ENCODE assay signal across 1 cellular context in the genomic region with DNA sequence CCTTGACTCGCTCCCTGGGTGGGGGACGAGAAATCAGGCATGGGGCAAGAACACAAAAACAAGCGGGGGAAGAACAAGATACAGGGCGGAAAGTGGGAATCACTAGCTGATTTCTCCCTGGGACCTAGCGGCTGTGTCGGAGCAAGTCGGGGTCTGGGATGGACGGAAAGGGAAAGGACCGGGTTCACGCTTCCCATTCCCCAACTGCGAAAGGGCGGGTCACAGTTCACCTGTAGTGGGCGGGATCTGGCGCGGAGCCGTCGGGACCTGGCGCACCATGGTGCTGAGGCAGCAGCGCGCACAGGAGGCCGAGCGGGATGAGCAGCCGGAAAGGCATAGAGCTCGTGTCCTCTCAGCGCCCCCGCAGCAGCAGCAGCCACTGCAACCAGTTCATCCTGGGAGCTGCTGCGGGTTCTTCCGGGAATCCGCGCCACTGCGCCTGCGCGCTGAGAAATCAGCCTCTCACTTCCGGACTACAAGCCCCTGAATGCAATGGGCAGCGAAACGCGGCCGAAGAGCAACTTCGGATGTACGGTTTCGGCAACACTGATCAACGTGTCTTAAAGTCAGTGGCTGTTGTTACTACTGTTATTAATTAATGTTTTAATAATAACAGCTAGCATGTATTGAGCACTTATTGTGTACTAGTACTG.
A peak's percentile ranks its signal among the peaks of the same experiment; 100 is the strongest.
TF ChIP-seq lines count a peak whose summit lies in the region.

A gene with protein sequence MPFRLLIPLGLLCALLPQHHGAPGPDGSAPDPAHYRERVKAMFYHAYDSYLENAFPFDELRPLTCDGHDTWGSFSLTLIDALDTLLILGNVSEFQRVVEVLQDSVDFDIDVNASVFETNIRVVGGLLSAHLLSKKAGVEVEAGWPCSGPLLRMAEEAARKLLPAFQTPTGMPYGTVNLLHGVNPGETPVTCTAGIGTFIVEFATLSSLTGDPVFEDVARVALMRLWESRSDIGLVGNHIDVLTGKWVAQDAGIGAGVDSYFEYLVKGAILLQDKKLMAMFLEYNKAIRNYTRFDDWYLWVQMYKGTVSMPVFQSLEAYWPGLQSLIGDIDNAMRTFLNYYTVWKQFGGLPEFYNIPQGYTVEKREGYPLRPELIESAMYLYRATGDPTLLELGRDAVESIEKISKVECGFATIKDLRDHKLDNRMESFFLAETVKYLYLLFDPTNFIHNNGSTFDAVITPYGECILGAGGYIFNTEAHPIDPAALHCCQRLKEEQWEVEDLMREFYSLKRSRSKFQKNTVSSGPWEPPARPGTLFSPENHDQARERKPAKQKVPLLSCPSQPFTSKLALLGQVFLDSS (minus strand): TSS at position 415 of the 653 bp plus-strand sequence. CDS start 78 bp downstream, at position 337.

TF ChIP-seq in K562, 482 proteins besides CTCF, POLR2A, EP300 and RAD21 (continued from another document and continues in another):
- TF ChIP-seq, protein P1, sequence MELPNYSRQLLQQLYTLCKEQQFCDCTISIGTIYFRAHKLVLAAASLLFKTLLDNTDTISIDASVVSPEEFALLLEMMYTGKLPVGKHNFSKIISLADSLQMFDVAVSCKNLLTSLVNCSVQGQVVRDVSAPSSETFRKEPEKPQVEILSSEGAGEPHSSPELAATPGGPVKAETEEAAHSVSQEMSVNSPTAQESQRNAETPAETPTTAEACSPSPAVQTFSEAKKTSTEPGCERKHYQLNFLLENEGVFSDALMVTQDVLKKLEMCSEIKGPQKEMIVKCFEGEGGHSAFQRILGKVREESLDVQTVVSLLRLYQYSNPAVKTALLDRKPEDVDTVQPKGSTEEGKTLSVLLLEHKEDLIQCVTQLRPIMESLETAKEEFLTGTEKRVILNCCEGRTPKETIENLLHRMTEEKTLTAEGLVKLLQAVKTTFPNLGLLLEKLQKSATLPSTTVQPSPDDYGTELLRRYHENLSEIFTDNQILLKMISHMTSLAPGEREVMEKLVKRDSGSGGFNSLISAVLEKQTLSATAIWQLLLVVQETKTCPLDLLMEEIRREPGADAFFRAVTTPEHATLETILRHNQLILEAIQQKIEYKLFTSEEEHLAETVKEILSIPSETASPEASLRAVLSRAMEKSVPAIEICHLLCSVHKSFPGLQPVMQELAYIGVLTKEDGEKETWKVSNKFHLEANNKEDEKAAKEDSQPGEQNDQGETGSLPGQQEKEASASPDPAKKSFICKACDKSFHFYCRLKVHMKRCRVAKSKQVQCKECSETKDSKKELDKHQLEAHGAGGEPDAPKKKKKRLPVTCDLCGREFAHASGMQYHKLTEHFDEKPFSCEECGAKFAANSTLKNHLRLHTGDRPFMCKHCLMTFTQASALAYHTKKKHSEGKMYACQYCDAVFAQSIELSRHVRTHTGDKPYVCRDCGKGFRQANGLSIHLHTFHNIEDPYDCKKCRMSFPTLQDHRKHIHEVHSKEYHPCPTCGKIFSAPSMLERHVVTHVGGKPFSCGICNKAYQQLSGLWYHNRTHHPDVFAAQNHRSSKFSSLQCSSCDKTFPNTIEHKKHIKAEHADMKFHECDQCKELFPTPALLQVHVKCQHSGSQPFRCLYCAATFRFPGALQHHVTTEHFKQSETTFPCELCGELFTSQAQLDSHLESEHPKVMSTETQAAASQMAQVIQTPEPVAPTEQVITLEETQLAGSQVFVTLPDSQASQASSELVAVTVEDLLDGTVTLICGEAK (IDR thresholded peaks at IDR 0.05): peak; percentile 64
- TF ChIP-seq, protein P1 (CRISPR knock-in tag; IDR thresholded peaks at IDR 0.05): no peak
- TF ChIP-seq TAL1 (IDR thresholded peaks at IDR 0.05) (no peak), SUPT5H (IDR thresholded peaks at IDR 0.05) (peak; percentile 76), ESRRA (IDR thresholded peaks at IDR 0.05; ENCODE audit: borderline replicate concordance, low read depth) (peak; percentile 54; the same call in 1 of the 2 replicates), NR2F6 (CRISPR knock-in tag; IDR thresholded peaks at IDR 0.05) (no peak), ZNF23 (CRISPR knock-in tag; IDR thresholded peaks at IDR 0.05) (no peak), ZNF134 (CRISPR knock-in tag; conservative IDR thresholded peaks at IDR 0.05) (no peak), MECOM (CRISPR knock-in tag; IDR thresholded peaks at IDR 0.05) (0 out of 2 replicates have a peak, but pooled peaks have one; percentile 32), CC2D1A (IDR thresholded peaks at IDR 0.05) (no peak), U2AF2 (optimal IDR thresholded peaks at IDR 0.05; ENCODE audit: low read depth, low read length) (no peak), ARID1B (IDR thresholded peaks at IDR 0.05) (no peak), ZNF408 (CRISPR knock-in tag; IDR thresholded peaks at IDR 0.05; ENCODE audit: low read depth) (no peak), CBFA2T2 (conservative IDR thresholded peaks at IDR 0.05) (no peak), ZBED1 (IDR thresholded peaks at IDR 0.05) (0 out of 2 replicates have a peak, but pooled peaks have one; percentile 46), RFX5 (IDR thresholded peaks at IDR 0.05; ENCODE audit: low read depth, low read length) (no peak), PHF20 (IDR thresholded peaks at IDR 0.05; ENCODE audit: partially characterized antibody) (peak; percentile 74)
- TF ChIP-seq, protein P2, sequence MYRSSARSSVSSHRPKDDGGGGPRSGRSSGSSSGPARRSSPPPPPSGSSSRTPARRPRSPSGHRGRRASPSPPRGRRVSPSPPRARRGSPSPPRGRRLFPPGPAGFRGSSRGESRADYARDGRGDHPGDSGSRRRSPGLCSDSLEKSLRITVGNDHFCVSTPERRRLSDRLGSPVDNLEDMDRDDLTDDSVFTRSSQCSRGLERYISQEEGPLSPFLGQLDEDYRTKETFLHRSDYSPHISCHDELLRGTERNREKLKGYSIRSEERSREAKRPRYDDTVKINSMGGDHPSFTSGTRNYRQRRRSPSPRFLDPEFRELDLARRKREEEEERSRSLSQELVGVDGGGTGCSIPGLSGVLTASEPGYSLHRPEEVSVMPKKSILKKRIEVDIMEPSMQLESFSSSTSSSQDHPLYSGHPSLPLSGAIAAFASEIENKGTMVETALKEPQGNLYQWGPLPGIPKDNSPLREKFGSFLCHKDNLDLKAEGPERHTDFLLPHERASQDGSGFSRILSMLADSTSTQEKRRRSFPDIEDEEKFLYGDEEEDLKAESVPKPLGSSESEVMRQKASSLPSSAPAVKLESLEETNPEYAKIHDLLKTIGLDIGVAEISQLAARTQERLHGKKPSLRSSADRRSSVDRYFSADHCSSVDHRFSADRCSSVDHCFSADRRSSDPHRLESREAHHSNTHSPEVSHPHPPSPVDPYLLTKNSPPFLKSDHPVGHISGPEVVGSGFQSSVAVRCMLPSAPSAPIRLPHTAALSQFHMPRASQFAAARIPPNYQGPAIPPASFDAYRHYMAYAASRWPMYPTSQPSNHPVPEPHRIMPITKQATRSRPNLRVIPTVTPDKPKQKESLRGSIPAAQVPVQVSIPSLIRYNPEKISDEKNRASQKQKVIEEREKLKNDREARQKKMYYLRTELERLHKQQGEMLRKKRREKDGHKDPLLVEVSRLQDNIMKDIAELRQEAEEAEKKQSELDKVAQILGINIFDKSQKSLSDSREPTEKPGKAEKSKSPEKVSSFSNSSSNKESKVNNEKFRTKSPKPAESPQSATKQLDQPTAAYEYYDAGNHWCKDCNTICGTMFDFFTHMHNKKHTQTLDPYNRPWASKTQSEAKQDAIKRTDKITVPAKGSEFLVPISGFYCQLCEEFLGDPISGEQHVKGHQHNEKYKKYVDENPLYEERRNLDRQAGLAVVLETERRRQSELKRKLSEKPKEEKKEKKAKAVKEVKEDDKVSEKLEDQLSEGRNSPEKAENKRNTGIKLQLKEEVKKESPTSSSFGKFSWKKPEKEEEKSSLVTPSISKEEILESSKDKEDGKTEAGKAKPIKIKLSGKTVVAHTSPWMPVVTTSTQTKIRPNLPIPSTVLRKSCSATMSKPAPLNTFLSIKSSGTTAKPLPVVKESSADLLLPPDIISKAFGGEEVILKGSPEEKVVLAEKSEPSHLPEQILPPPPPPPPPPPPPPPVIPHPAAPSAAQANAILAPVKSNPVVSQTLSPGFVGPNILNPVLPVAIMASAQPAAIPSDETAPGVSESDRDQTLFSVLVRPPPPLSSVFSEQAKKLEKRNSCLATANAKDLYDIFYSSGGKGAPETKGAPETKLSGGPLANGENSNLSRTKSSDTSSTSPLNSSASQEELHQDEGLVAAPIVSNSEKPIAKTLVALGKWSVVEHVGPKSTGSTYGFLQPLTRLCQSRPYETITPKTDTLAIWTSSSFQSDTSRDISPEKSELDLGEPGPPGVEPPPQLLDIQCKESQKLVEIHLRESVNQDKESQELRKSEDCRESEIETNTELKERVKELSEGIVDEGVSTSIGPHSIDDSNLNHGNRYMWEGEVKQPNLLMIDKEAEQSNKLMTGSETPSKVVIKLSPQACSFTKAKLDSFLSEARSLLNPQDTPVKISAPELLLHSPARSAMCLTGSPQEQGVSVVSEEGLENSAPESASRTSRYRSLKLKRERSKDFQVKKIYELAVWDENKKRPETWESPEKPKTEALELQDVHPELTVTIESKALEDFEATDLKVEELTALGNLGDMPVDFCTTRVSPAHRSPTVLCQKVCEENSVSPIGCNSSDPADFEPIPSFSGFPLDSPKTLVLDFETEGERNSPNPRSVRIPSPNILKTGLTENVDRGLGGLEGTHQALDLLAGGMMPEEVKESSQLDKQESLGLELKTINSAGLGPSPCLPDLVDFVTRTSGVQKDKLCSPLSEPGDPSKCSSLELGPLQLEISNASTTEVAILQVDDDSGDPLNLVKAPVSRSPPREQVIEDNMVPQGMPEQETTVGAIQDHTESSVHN (IDR thresholded peaks at IDR 0.05; ENCODE audit: borderline replicate concordance in 1 of 2, low read depth in 1 of 2): no peak
- TF ChIP-seq, protein P3, sequence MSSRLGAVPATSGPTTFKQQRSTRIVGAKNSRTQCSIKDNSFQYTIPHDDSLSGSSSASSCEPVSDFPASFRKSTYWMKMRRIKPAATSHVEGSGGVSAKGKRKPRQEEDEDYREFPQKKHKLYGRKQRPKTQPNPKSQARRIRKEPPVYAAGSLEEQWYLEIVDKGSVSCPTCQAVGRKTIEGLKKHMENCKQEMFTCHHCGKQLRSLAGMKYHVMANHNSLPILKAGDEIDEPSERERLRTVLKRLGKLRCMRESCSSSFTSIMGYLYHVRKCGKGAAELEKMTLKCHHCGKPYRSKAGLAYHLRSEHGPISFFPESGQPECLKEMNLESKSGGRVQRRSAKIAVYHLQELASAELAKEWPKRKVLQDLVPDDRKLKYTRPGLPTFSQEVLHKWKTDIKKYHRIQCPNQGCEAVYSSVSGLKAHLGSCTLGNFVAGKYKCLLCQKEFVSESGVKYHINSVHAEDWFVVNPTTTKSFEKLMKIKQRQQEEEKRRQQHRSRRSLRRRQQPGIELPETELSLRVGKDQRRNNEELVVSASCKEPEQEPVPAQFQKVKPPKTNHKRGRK (tag; IDR thresholded peaks at IDR 0.05): no peak
- TF ChIP-seq, protein P4, sequence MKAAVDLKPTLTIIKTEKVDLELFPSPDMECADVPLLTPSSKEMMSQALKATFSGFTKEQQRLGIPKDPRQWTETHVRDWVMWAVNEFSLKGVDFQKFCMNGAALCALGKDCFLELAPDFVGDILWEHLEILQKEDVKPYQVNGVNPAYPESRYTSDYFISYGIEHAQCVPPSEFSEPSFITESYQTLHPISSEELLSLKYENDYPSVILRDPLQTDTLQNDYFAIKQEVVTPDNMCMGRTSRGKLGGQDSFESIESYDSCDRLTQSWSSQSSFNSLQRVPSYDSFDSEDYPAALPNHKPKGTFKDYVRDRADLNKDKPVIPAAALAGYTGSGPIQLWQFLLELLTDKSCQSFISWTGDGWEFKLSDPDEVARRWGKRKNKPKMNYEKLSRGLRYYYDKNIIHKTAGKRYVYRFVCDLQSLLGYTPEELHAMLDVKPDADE (conservative IDR thresholded peaks at IDR 0.05; ENCODE audit: control insufficient read depth, low read depth, low read length): peak; percentile 92
- TF ChIP-seq, protein P5, sequence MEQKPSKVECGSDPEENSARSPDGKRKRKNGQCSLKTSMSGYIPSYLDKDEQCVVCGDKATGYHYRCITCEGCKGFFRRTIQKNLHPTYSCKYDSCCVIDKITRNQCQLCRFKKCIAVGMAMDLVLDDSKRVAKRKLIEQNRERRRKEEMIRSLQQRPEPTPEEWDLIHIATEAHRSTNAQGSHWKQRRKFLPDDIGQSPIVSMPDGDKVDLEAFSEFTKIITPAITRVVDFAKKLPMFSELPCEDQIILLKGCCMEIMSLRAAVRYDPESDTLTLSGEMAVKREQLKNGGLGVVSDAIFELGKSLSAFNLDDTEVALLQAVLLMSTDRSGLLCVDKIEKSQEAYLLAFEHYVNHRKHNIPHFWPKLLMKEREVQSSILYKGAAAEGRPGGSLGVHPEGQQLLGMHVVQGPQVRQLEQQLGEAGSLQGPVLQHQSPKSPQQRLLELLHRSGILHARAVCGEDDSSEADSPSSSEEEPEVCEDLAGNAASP (IDR thresholded peaks at IDR 0.05): no peak
- TF ChIP-seq, protein P6, sequence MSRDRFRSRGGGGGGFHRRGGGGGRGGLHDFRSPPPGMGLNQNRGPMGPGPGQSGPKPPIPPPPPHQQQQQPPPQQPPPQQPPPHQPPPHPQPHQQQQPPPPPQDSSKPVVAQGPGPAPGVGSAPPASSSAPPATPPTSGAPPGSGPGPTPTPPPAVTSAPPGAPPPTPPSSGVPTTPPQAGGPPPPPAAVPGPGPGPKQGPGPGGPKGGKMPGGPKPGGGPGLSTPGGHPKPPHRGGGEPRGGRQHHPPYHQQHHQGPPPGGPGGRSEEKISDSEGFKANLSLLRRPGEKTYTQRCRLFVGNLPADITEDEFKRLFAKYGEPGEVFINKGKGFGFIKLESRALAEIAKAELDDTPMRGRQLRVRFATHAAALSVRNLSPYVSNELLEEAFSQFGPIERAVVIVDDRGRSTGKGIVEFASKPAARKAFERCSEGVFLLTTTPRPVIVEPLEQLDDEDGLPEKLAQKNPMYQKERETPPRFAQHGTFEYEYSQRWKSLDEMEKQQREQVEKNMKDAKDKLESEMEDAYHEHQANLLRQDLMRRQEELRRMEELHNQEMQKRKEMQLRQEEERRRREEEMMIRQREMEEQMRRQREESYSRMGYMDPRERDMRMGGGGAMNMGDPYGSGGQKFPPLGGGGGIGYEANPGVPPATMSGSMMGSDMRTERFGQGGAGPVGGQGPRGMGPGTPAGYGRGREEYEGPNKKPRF (IDR thresholded peaks at IDR 0.05; ENCODE audit: low read depth, low read length): no peak
